Comparison of ENCODE assay signal across 1 cellular context in genomic region chr19:17227798-17228367, GRCh38.
A peak's percentile ranks its signal among the peaks of the same experiment; 100 is the strongest.
TF ChIP-seq lines count a peak whose summit lies in the region.

No MANE protein-coding gene starts in this region.

TF ChIP-seq in HCT116, 20 proteins besides CTCF, POLR2A, EP300 and RAD21:
- TF ChIP-seq POLR2AphosphoS5 (IDR thresholded peaks at IDR 0.05; ENCODE audit: low read depth, low read length) (0 out of 2 replicates have a peak, but pooled peaks have one; percentile 21), ZBTB33 (IDR thresholded peaks at IDR 0.05; ENCODE audit: extremely low read depth, insufficient replicate concordance, low read length) (no peak), EZH2phosphoT487 (IDR thresholded peaks at IDR 0.05; ENCODE audit: borderline replicate concordance) (no peak)
